ENCODE assay signal across 8 cellular contexts in the genomic region with DNA sequence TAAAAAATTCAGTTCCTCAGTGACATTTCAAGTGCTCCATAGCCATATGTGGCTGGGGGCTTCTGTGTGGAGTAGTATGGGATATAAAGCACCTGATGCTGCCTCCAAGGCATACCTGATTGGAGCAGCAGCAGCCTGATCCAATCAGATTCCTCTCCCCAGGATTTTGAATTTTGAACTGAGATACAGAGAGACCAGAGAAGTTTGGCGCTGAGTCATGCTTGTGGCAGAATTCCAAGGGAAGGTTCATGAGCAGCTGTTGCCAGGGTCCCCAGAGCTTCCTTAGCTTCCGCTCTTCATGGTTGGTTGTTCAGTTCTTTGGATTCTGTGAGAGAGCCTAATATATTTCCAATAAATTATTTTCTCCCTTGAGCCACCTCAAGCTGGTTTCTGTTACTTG. TPM values are rescaled to one million over a fixed set of nuclear protein-coding genes. Genes with fewer than 3 reads are reported as not detected.
DNase-seq lines count a peak whose midpoint lies in the region; ATAC-seq and TF ChIP-seq lines count a peak whose summit lies in the region.
"Had no signal": no experiment of that assay in that cellular context is flagged by ENCODE, and none has a peak within 500 bp of the region (broad histone marks: within the 10 kb centered on the region; RNA-seq: fewer than 3 reads in every experiment).

No MANE protein-coding gene starts in this region.

- ATAC-seq in sciatic nerve: peak; percentile 86
- ATAC-seq: stimulated activated memory B cell treated with anti-CD40 and anti-IgM and Interleukin-4, amounts not matched to agents 10 μg/mL and 1 μg/mL and 100 μg/mL, for 72 hours had no signal

- in situ Hi-C loops in GM13976 (cut with MboI; ENCODE audit: low sequenced_read_pairs, unreplicated experiment): no loop called here

- no peak for TF ChIP-seq CTCF in GM13976 (IDR thresholded peaks at IDR 0.05; ENCODE audit: borderline replicate concordance, control extremely low read depth, extremely low read depth, insufficient read depth, missing control alignments)

- DNase-seq in HCEC 1CT (peak; percentile 44), RPMI7951 (ENCODE audit: low read depth) (peak; percentile 77), globus pallidus (ENCODE audit: low spot score) (peak; percentile 24), sciatic nerve (ENCODE audit: low spot score) (peak; percentile 84), GM13976 (ENCODE audit: low spot score) (no peak), NCI-H2107 treated with DMSO at 0.1 percent for 48 hours (lab: John Stamatoyannopoulos, UW; ENCODE audit: unreplicated experiment) (no peak)
- DNase-seq in activated naive CD4-positive, alpha-beta T cell treated with anti-CD3 and anti-CD28 coated beads, Interleukin-2, amount 50 U/mL, for 16 hours: no peak

- intact Hi-C loops in sciatic nerve (cut with DNase I): no loop called here

RNA-seq across cellular contexts. Expression of gene CFAP36, which starts 29.0 kb away (rescaled TPM):
- total RNA-seq in RPMI7951 (2014; rRNA removed; shearing (Covaris generic)): 34.6 and 36.9 TPM in 2 replicates
- 50.3 TPM for total RNA-seq in sciatic nerve

Comparison
In these comparisons a context has a peak if more than half of its experiments do, and no peak if none do; other contexts are left out.
1. DNase-seq: peak in HCEC 1CT (single experiment), RPMI7951 (single experiment), globus pallidus (single experiment) and sciatic nerve (single experiment); none in GM13976 (single experiment), activated naive CD4-positive, alpha-beta T cell treated with anti-CD3 and anti-CD28 coated beads, Interleukin-2, amount 50 U/mL, for 16 hours (single experiment) and NCI-H2107 treated with DMSO at 0.1 percent for 48 hours (single experiment).